ENCODE assay signal across 15 cellular contexts in genomic region chr11:96470521-96470920, GRCh38.
"Had no signal": no experiment of that assay in that cellular context is flagged by ENCODE, and none has a peak within 500 bp of the region (broad histone marks: within the 10 kb centered on the region; RNA-seq: fewer than 3 reads in every experiment).

No MANE protein-coding gene starts in this region.

- ATAC-seq: gastrocnemius medialis, heart right ventricle, left colon had no signal

- DNase-seq: effector memory CD4-positive, alpha-beta T cell; gastrocnemius medialis; heart right ventricle; immature natural killer cell; left colon; mesendoderm; naive B cell; nephron progenitor cell; sigmoid colon; stimulated activated CD4-positive, alpha-beta T cell treated with anti-CD3 and anti-CD28 coated beads, Interleukin-2, amount 100 ng/mL, for 24 hours; stimulated activated CD4-positive, alpha-beta T cell treated with anti-CD3 and anti-CD28 coated beads, Interleukin-4, amount 100 ng/mL, for 4 hours; stimulated activated naive CD4-positive, alpha-beta T cell; stomach; substantia nigra; transverse colon had no signal
